ENCODE assay signal across 22 cellular contexts in genomic region chr1:230711245-230711644, GRCh38. TPM values are rescaled to one million over a fixed set of nuclear protein-coding genes. Genes with fewer than 3 reads are reported as not detected.
"Had no signal": no experiment of that assay in that cellular context is flagged by ENCODE, and none has a peak within 500 bp of the region (broad histone marks: within the 10 kb centered on the region; RNA-seq: fewer than 3 reads in every experiment).

No MANE protein-coding gene starts in this region.

- H3K36me3 Mint-ChIP-seq: activated naive CD8-positive, alpha-beta T cell treated with anti-CD3 and anti-CD28 coated beads for 36 hours had no signal

- ATAC-seq: activated CD8-positive, alpha-beta T cell treated with anti-CD3 and anti-CD28 coated beads for 36 hours; stimulated activated naive CD8-positive, alpha-beta T cell treated with anti-CD3 and anti-CD28 coated beads, Interleukin-15, amount 100 ng/mL, for 72 hours had no signal

- H3K9me3 ChIP-seq: neutrophil, ovary, prostate gland, tibial artery had no signal

- H3K36me3 ChIP-seq: neutrophil, ovary, prostate gland had no signal

- H3K4me1 ChIP-seq: prostate gland had no signal

- H3K27ac Mint-ChIP-seq: activated CD4-positive, alpha-beta T cell treated with anti-CD3 and anti-CD28 coated beads, Interleukin-2, amount 10 ng/mL, durations not matched to agents 24 days and 14 days; activated CD8-positive, alpha-beta T cell treated with anti-CD3 and anti-CD28 coated beads for 36 hours; activated naive CD8-positive, alpha-beta T cell treated with anti-CD3 and anti-CD28 coated beads for 36 hours; activated T-helper 2 cell treated with anti-CD3 and anti-CD28 coated beads, Interferon-gamma antibody, Interleukin-2, Interleukin-4, amounts not matched to agents 10 μg/mL and 5 μg/mL and 100 μg/mL, durations not matched to agents 14 hours and 24 hours and 36 hours; memory B cell; nephron; stimulated activated naive CD8-positive, alpha-beta T cell treated with anti-CD3 and anti-CD28 coated beads, Interleukin-15, amount 100 ng/mL, for 72 hours had no signal

- H3K4me3 ChIP-seq: ovary, prostate gland, tibial artery had no signal

- H3K27ac ChIP-seq: neutrophil, ovary, prostate gland, tibial artery had no signal

- H3K9me3 Mint-ChIP-seq: activated CD4-positive, alpha-beta T cell treated with anti-CD3 and anti-CD28 coated beads, Interleukin-2, amount 10 ng/mL, durations not matched to agents 24 days and 14 days; activated CD8-positive, alpha-beta T cell treated with anti-CD3 and anti-CD28 coated beads for 36 hours; activated naive CD8-positive, alpha-beta T cell treated with anti-CD3 and anti-CD28 coated beads for 36 hours; activated T-helper 2 cell treated with anti-CD3 and anti-CD28 coated beads, Interferon-gamma antibody, Interleukin-2, Interleukin-4, amounts not matched to agents 10 μg/mL and 5 μg/mL and 100 μg/mL, durations not matched to agents 14 hours and 24 hours and 36 hours; memory B cell had no signal

- H3K4me1 Mint-ChIP-seq: activated CD4-positive, alpha-beta T cell treated with anti-CD3 and anti-CD28 coated beads, Interleukin-2, amount 10 ng/mL, durations not matched to agents 24 days and 14 days; activated naive CD8-positive, alpha-beta T cell treated with anti-CD3 and anti-CD28 coated beads for 36 hours; memory B cell had no signal

- H3K4me3 Mint-ChIP-seq: activated CD4-positive, alpha-beta T cell treated with anti-CD3 and anti-CD28 coated beads, Interleukin-2, amount 10 ng/mL, durations not matched to agents 24 days and 14 days; activated CD8-positive, alpha-beta T cell treated with anti-CD3 and anti-CD28 coated beads for 36 hours; activated naive CD8-positive, alpha-beta T cell treated with anti-CD3 and anti-CD28 coated beads for 36 hours; memory B cell; nephron; stimulated activated naive CD8-positive, alpha-beta T cell treated with anti-CD3 and anti-CD28 coated beads, Interleukin-15, amount 100 ng/mL, for 72 hours had no signal

- DNase-seq: activated CD4-positive, alpha-beta T cell treated with anti-CD3 and anti-CD28 coated beads, Interleukin-2, amount 10 ng/mL, durations not matched to agents 24 days and 14 days; activated CD8-positive, alpha-beta T cell treated with anti-CD3 and anti-CD28 coated beads for 36 hours; activated naive CD4-positive, alpha-beta T cell treated with Interleukin-2 at 50 U/mL for 16 hours; activated naive CD8-positive, alpha-beta T cell treated with anti-CD3 and anti-CD28 coated beads for 36 hours; activated T-cell treated with anti-CD3 and anti-CD28 coated beads, Interleukin-2, amount 50 U/mL, for 1 hour; amniotic stem cell; cortex of kidney; foreskin melanocyte; hypothalamus; ovary; stimulated activated CD4-positive, alpha-beta T cell treated with anti-CD3 and anti-CD28 coated beads, Interleukin-12 subunit alpha, Interleukin-12 subunit beta, amount 100 ng/mL, for 4 hours; stimulated activated naive CD8-positive, alpha-beta T cell treated with anti-CD3 and anti-CD28 coated beads, Interleukin-15, amount 100 ng/mL, for 72 hours; tibial artery had no signal

- H3K27me3 ChIP-seq: ovary, tibial artery had no signal

RNA-seq across cellular contexts. Expression of gene AGT, which starts 2.7 kb away (rescaled TPM):
- total RNA-seq: activated CD4-positive, alpha-beta T cell treated with anti-CD3 and anti-CD28 coated beads, Interleukin-2, amount 10 ng/mL, durations not matched to agents 24 days and 14 days; activated CD8-positive, alpha-beta T cell treated with anti-CD3 and anti-CD28 coated beads for 36 hours; activated naive CD8-positive, alpha-beta T cell treated with anti-CD3 and anti-CD28 coated beads for 36 hours; activated T-helper 2 cell treated with anti-CD3 and anti-CD28 coated beads, Interferon-gamma antibody, Interleukin-2, Interleukin-4, amounts not matched to agents 10 μg/mL and 5 μg/mL and 100 μg/mL, durations not matched to agents 14 hours and 24 hours and 36 hours; T-helper 2 cell treated with Interferon-gamma antibody and Interleukin-4, amounts not matched to agents 100 ng/mL and 5 ng/mL, for 36 hours had no signal

RNA-seq across cellular contexts. Expression of gene CAPN9, which starts 35.9 kb away (rescaled TPM):
- total RNA-seq: activated CD4-positive, alpha-beta T cell treated with anti-CD3 and anti-CD28 coated beads, Interleukin-2, amount 10 ng/mL, durations not matched to agents 24 days and 14 days; activated CD8-positive, alpha-beta T cell treated with anti-CD3 and anti-CD28 coated beads for 36 hours; activated naive CD8-positive, alpha-beta T cell treated with anti-CD3 and anti-CD28 coated beads for 36 hours; activated T-helper 2 cell treated with anti-CD3 and anti-CD28 coated beads, Interferon-gamma antibody, Interleukin-2, Interleukin-4, amounts not matched to agents 10 μg/mL and 5 μg/mL and 100 μg/mL, durations not matched to agents 14 hours and 24 hours and 36 hours; cerebellum; epithelial cell of proximal tubule; T-helper 2 cell treated with Interferon-gamma antibody and Interleukin-4, amounts not matched to agents 100 ng/mL and 5 ng/mL, for 36 hours had no signal
- polyA plus RNA-seq: fibroblast of lung had no signal
